ENCODE assay signal across 18 cellular contexts in the genomic region with DNA sequence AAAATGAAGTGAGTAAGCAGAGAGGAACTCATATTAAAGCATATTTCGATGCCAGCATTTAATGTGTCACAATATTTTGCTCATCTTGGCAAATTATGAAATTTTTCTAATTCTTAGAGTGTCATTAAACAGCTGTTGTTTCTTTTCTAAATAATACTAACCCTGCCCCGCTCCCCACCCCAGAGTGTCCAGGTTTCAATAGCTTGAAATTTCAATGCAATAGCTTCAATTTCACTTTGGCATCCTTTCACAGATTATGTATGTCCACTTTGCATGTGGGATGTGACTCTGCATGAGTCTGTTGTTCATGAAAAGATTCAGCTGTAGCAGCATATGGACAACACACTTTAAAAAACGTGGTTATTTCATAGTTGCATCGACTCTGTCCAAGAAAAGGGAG.
DNase-seq lines count a peak whose midpoint lies in the region; ATAC-seq, FAIRE-seq and TF ChIP-seq lines count a peak whose summit lies in the region.
"Had no signal": no experiment of that assay in that cellular context is flagged by ENCODE, and none has a peak within 500 bp of the region (broad histone marks: within the 10 kb centered on the region; RNA-seq: fewer than 3 reads in every experiment).

No MANE protein-coding gene starts in this region.

- H3K79me1 ChIP-seq in IMR-90 (ENCODE audit: low read depth in 1 of 2, low read length in 2 of 2) = no peaks in the 10 kb centered on the region

- H3K56ac ChIP-seq in IMR-90 (ENCODE audit: extremely low read depth, insufficient read depth, low read length) = no peak overlapping the region

- intact Hi-C loops in IMR-90 (cut with micrococcal nuclease) (no loop called here), esophagus squamous epithelium (cut with DNase I) (no loop called here), natural killer cell (cut with micrococcal nuclease) (no loop called here)

- no peak overlapping the region for H2AFZ ChIP-seq in IMR-90 (replicated peaks; ENCODE audit: low read length, poor library complexity)

- H2BK20ac ChIP-seq in IMR-90 (ENCODE audit: low read depth, low read length) = no peak overlapping the region

- H4K8ac ChIP-seq in IMR-90 (ENCODE audit: low read depth in 2 of 2, low read length in 2 of 2) = no peak overlapping the region

- H3K36me3 ChIP-seq in IMR-90 (ENCODE audit: control insufficient read depth, insufficient read depth, low read length) (no peaks in the 10 kb centered on the region), esophagus squamous epithelium (no peaks in the 10 kb centered on the region)
- H3K36me3 ChIP-seq: thyroid gland had no signal

- no peak overlapping the region; the same call in 1 of the 2 replicates for H4K5ac ChIP-seq in IMR-90 (ENCODE audit: low read depth, low read length)

- dilution Hi-C loops in IMR-90 (cut with HindIII; ENCODE audit: low sequenced_read_pairs, unreplicated experiment) = no loop called here

- no peak for TF ChIP-seq CTCF in IMR-90 (conservative IDR thresholded peaks at IDR 0.05; ENCODE audit: low read depth, low read length)
- TF ChIP-seq CTCF in esophagus squamous epithelium (IDR thresholded peaks at IDR 0.05) = no peak
- TF ChIP-seq CTCF in omental fat pad (IDR thresholded peaks at IDR 0.05) = no peak
- TF ChIP-seq CTCF in natural killer cell (IDR thresholded peaks at IDR 0.05) = no peak

- POLR2A ChIA-PET in IMR-90 (lab: Charles Lee; ENCODE audit: unreplicated experiment) = no interaction called here

- no peaks in the 10 kb centered on the region for H3K9me1 ChIP-seq in IMR-90 (ENCODE audit: insufficient read depth, low read length)

- WGBS in IMR-90 (ENCODE audit: extremely low coverage in 2 of 2, insufficient read length in 1 of 2), 2 experiments = no CpG with 5 or more reads among the region's 4 CpGs
- 31 to 51% methylated on average over 4 of the region's 4 CpGs for WGBS in esophagus squamous epithelium, 2 donors

- no peaks in the 10 kb centered on the region for H4K20me1 ChIP-seq in IMR-90 (ENCODE audit: insufficient read depth, low read length)

- H3K27ac ChIP-seq in IMR-90 (ENCODE audit: insufficient read depth, low read length) = peak overlapping the region; percentile 94; the same call in 1 of the 2 replicates
- H3K27ac ChIP-seq in esophagus squamous epithelium = peak overlapping the region in 3 of 4 donors; percentile 13 to 70 (median 51)
- H3K27ac ChIP-seq: epithelial cell of prostate, thyroid gland had no signal

- peak overlapping the region; percentile 88 for H3K18ac ChIP-seq in IMR-90 (ENCODE audit: low read depth, low read length)

- DNase-seq in AG20443 (ENCODE audit: low spot score) (peak; percentile 42), IMR-90 (peak; percentile 86), esophagus squamous epithelium (lab: John Stamatoyannopoulos, UW) (no peak), omental fat pad (ENCODE audit: low spot score) (no peak), natural killer cell (no peak), HTR-8/SVneo (ENCODE audit: insufficient read length, low spot score) (no peak)
- DNase-seq: activated CD4-positive, alpha-beta memory T cell treated with anti-CD3 and anti-CD28 coated beads, Interleukin-2, amount 10 ng/mL, durations not matched to agents 7 days and 5 days; H7; naive thymus-derived CD4-positive, alpha-beta T cell; stimulated activated CD4-positive, alpha-beta T cell treated with anti-CD3 and anti-CD28 coated beads, Interleukin-2, amount 100 ng/mL, for 48 hours; thyroid gland had no signal

- no peak overlapping the region for H2BK120ac ChIP-seq in IMR-90 (ENCODE audit: low read depth, low read length)

- H3K9me3 Mint-ChIP-seq in natural killer cell = no peaks in the 10 kb centered on the region
- H3K9me3 Mint-ChIP-seq: activated CD4-positive, alpha-beta memory T cell treated with anti-CD3 and anti-CD28 coated beads, Interleukin-2, amount 10 ng/mL, durations not matched to agents 7 days and 5 days; dendritic cell treated with granulocyte-macrophage colony-stimulating factor and Interleukin-4, amounts not matched to agents 40 ng/mL and 50 ng/mL, for 4 days had no signal

- no peak for TF ChIP-seq RAD21 in IMR-90 (IDR thresholded peaks at IDR 0.05; ENCODE audit: low read length)

- H2BK15ac ChIP-seq in IMR-90 (ENCODE audit: low read depth, low read length) = 0 out of 3 replicates have a peak overlapping the region, but pooled peaks have one; percentile 47

- no peaks in the 10 kb centered on the region for H3K4me1 Mint-ChIP-seq in natural killer cell
- H3K4me1 Mint-ChIP-seq: activated CD4-positive, alpha-beta memory T cell treated with anti-CD3 and anti-CD28 coated beads, Interleukin-2, amount 10 ng/mL, durations not matched to agents 7 days and 5 days; IgD-negative memory B cell; naive thymus-derived CD4-positive, alpha-beta T cell had no signal

- no TSS peak for BruUV-seq in IMR-90 (replicated peaks; lab: Mats Ljungman, UMichigan)

- H3K4me1 ChIP-seq in IMR-90 (ENCODE audit: control insufficient read depth, insufficient read depth, low read length) (peaks cover 13% of the 10 kb centered on the region), esophagus squamous epithelium (peaks cover 0 to 26% (median 4%) of the 10 kb centered on the region in 3 donors)

- H2BK5ac ChIP-seq in IMR-90 (ENCODE audit: low read depth, low read length, poor library complexity, severe bottlenecking) = peak overlapping the region; percentile 16

- ATAC-seq in IMR-90 (ENCODE audit: low read depth) (peak; percentile 73), omental fat pad (ENCODE audit: low FRiP score) (peak; percentile 76), natural killer cell (no peak), GM21390 (IDR thresholded peaks at IDR 0.05; ENCODE audit: unreplicated experiment) (no peak), GM21381 (IDR thresholded peaks at IDR 0.05; ENCODE audit: unreplicated experiment) (no peak)
- ATAC-seq: GM12878; left lobe of liver; naive thymus-derived CD4-positive, alpha-beta T cell had no signal

- no peak overlapping the region for H3K14ac ChIP-seq in IMR-90 (replicated peaks; ENCODE audit: low read depth, low read length)

- no peak overlapping the region for H3K27ac Mint-ChIP-seq in natural killer cell
- H3K27ac Mint-ChIP-seq: activated CD4-positive, alpha-beta memory T cell treated with anti-CD3 and anti-CD28 coated beads, Interleukin-2, amount 10 ng/mL, durations not matched to agents 7 days and 5 days; dendritic cell treated with granulocyte-macrophage colony-stimulating factor and Interleukin-4, amounts not matched to agents 40 ng/mL and 50 ng/mL, for 4 days; IgD-negative memory B cell; naive thymus-derived CD4-positive, alpha-beta T cell had no signal

- no peak overlapping the region for H3K4me3 Mint-ChIP-seq in natural killer cell
- H3K4me3 Mint-ChIP-seq: activated CD4-positive, alpha-beta memory T cell treated with anti-CD3 and anti-CD28 coated beads, Interleukin-2, amount 10 ng/mL, durations not matched to agents 7 days and 5 days; dendritic cell treated with granulocyte-macrophage colony-stimulating factor and Interleukin-4, amounts not matched to agents 40 ng/mL and 50 ng/mL, for 4 days; IgD-negative memory B cell; naive thymus-derived CD4-positive, alpha-beta T cell had no signal

- H4K91ac ChIP-seq in IMR-90 (ENCODE audit: insufficient read depth, low read depth, low read length) = no peak overlapping the region

- no peak overlapping the region for H2AK5ac ChIP-seq in IMR-90 (ENCODE audit: low read depth, low read length)

- no peak overlapping the region; the same call in 1 of the 2 replicates for H3K23ac ChIP-seq in IMR-90 (ENCODE audit: low read depth, low read length)

- TF ChIP-seq POLR2A in IMR-90 (IDR thresholded peaks at IDR 0.05; ENCODE audit: low read depth, low read length) (no peak), esophagus squamous epithelium (IDR thresholded peaks at IDR 0.05) (no peak)

- in situ Hi-C loops in IMR-90 (cut with MboI; ENCODE audit: low sequenced_read_pairs) = no loop called here

- no peaks in the 10 kb centered on the region for H3K36me3 Mint-ChIP-seq in natural killer cell
- H3K36me3 Mint-ChIP-seq: IgD-negative memory B cell; naive thymus-derived CD4-positive, alpha-beta T cell had no signal

- H2AK9ac ChIP-seq in IMR-90 (replicated peaks; ENCODE audit: low read depth, low read length, poor library complexity) = no peak overlapping the region

- no peak overlapping the region; the same call in 1 of the 2 replicates for H3K4me2 ChIP-seq in IMR-90 (ENCODE audit: low read depth, low read length)

- 0 out of 2 replicates have a peak overlapping the region, but pooled peaks have one; percentile 30 for H3K9ac ChIP-seq in IMR-90 (ENCODE audit: low read depth, low read length)

- CTCF ChIA-PET in IMR-90 (lab: Yijun Ruan, JAX) = interaction anchor here (1.5 kb wide), 1 partner anchor 15 kb away, joined by 4 read pairs; no protein-coding TSS in a partner anchor

- H3K27me3 Mint-ChIP-seq in natural killer cell (ENCODE audit: low read depth in 2 of 2) = peaks cover 18 to 30% of the 10 kb centered on the region in 2 donors

- no peak for FAIRE-seq in HTR-8/SVneo (lab: Jason Lieb, UNC)
- FAIRE-seq: GM12878 had no signal

- H3K4me3 ChIP-seq in IMR-90 (ENCODE audit: insufficient read depth, low read depth, low read length) = no peak overlapping the region
- H3K4me3 ChIP-seq in esophagus squamous epithelium = no peak overlapping the region
- H3K4me3 ChIP-seq: GM12878, thyroid gland had no signal

- H3K27me3 ChIP-seq in IMR-90 (ENCODE audit: control insufficient read depth, insufficient read depth, low read length) (no peaks in the 10 kb centered on the region; the same call in 1 of the 2 replicates), esophagus squamous epithelium (no peaks in the 10 kb centered on the region)
- H3K27me3 ChIP-seq: thyroid gland had no signal

- H3K9me3 ChIP-seq in IMR-90 (ENCODE audit: control insufficient read depth, insufficient read depth, low read length) (no peaks in the 10 kb centered on the region), esophagus squamous epithelium (no peaks in the 10 kb centered on the region)
- H3K9me3 ChIP-seq: thyroid gland had no signal

- H3K4ac ChIP-seq in IMR-90 (ENCODE audit: low read depth, low read length) = 0 out of 2 replicates have a peak overlapping the region, but pooled peaks have one; percentile 7

TF ChIP-seq in IMR-90, 13 proteins besides CTCF, POLR2A, EP300 and RAD21 (continues in another document):
- TF ChIP-seq BHLHE40 (IDR thresholded peaks at IDR 0.05; ENCODE audit: low read depth, low read length) = no peak
- TF ChIP-seq MAFK (IDR thresholded peaks at IDR 0.05; ENCODE audit: low read depth, low read length) = no peak
- no peak for TF ChIP-seq FOS (IDR thresholded peaks at IDR 0.05; ENCODE audit: low read depth, low read length)
- TF ChIP-seq, protein P1, sequence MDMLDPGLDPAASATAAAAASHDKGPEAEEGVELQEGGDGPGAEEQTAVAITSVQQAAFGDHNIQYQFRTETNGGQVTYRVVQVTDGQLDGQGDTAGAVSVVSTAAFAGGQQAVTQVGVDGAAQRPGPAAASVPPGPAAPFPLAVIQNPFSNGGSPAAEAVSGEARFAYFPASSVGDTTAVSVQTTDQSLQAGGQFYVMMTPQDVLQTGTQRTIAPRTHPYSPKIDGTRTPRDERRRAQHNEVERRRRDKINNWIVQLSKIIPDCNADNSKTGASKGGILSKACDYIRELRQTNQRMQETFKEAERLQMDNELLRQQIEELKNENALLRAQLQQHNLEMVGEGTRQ (IDR thresholded peaks at IDR 0.05; ENCODE audit: low read depth, low read length) = no peak
- TF ChIP-seq CHD1 (IDR thresholded peaks at IDR 0.05; ENCODE audit: low read depth, low read length) = no peak
- TF ChIP-seq MAZ (IDR thresholded peaks at IDR 0.05; ENCODE audit: borderline replicate concordance, low read depth, low read length) = no peak

Comparison
In these comparisons a context has a peak if more than half of its experiments do, and no peak if none do; other contexts are left out.
1. DNase-seq: peak in AG20443 (single experiment) and IMR-90 (single experiment); none in esophagus squamous epithelium (single experiment), omental fat pad (single experiment), natural killer cell (single experiment) and HTR-8/SVneo (single experiment).
2. ATAC-seq: peak in IMR-90 (single experiment) and omental fat pad (single experiment); none in natural killer cell (0 of 3), GM21390 (single experiment) and GM21381 (single experiment).